Comparison of ENCODE assay signal across 21 cellular contexts in genomic region chr18:79568543-79569205, GRCh38.
DNase-seq lines count a peak whose midpoint lies in the region; ATAC-seq and TF ChIP-seq lines count a peak whose summit lies in the region.
"Had no signal": no experiment of that assay in that cellular context is flagged by ENCODE, and none has a peak within 500 bp of the region (broad histone marks: within the 10 kb centered on the region; RNA-seq: fewer than 3 reads in every experiment).

No MANE protein-coding gene starts in this region.

- H3K27me3 Mint-ChIP-seq in chondrocyte (ENCODE audit: low read depth) = no peaks in the 10 kb centered on the region
- peaks cover 17% of the 10 kb centered on the region for H3K27me3 Mint-ChIP-seq in neural progenitor cell (ENCODE audit: insufficient read depth, low read depth)
- H3K27me3 Mint-ChIP-seq in type B pancreatic cell = peaks cover 13% of the 10 kb centered on the region
- peaks cover 0 to 3% (median 0%) of the 10 kb centered on the region in 5 donors for H3K27me3 Mint-ChIP-seq in naive thymus-derived CD8-positive, alpha-beta T cell
- H3K27me3 Mint-ChIP-seq: stimulated activated naive CD8-positive, alpha-beta T cell treated with anti-CD3 and anti-CD28 coated beads, Interleukin-15, amount 100 ng/mL, for 72 hours had no signal

- H3K36me3 ChIP-seq in neural progenitor cell = no peaks in the 10 kb centered on the region
- H3K36me3 ChIP-seq: BE2C, upper lobe of left lung had no signal

- peaks cover 21% of the 10 kb centered on the region for H3K4me1 ChIP-seq in neural progenitor cell
- H3K4me1 ChIP-seq: BE2C had no signal

- no peak overlapping the region for H2AFZ ChIP-seq in neural progenitor cell (replicated peaks)

- H3K4me1 Mint-ChIP-seq in chondrocyte (ENCODE audit: low read depth) (peaks cover 75% of the 10 kb centered on the region), neural progenitor cell (peaks cover 29% of the 10 kb centered on the region), type B pancreatic cell (ENCODE audit: unreplicated experiment) (peaks cover 36% of the 10 kb centered on the region)
- H3K4me1 Mint-ChIP-seq in naive thymus-derived CD8-positive, alpha-beta T cell = peaks cover 0 to 1% (median 0%) of the 10 kb centered on the region in 4 donors

- POLR2A ChIA-PET in naive thymus-derived CD8-positive, alpha-beta T cell (lab: Charles Lee) = no interaction called here

- H3K4me3 Mint-ChIP-seq in chondrocyte (ENCODE audit: unreplicated experiment) (no peak overlapping the region), neural progenitor cell (no peak overlapping the region), type B pancreatic cell (no peak overlapping the region)
- H3K4me3 Mint-ChIP-seq in naive thymus-derived CD8-positive, alpha-beta T cell = no peak overlapping the region
- H3K4me3 Mint-ChIP-seq: stimulated activated naive CD8-positive, alpha-beta T cell treated with anti-CD3 and anti-CD28 coated beads, Interleukin-15, amount 100 ng/mL, for 72 hours had no signal

- H3K27ac ChIP-seq in neural progenitor cell = no peak overlapping the region
- H3K27ac ChIP-seq: upper lobe of left lung had no signal

- no peaks in the 10 kb centered on the region for H3K27me3 ChIP-seq in neural progenitor cell
- H3K27me3 ChIP-seq: BE2C, upper lobe of left lung had no signal

- no peaks in the 10 kb centered on the region for H4K20me1 ChIP-seq in neural progenitor cell (ENCODE audit: low read depth)

- H3K9me3 Mint-ChIP-seq in chondrocyte (ENCODE audit: low read depth) (peaks cover 11% of the 10 kb centered on the region), neural progenitor cell (peaks cover 22% of the 10 kb centered on the region), type B pancreatic cell (peaks cover 5% of the 10 kb centered on the region)
- H3K9me3 Mint-ChIP-seq in naive thymus-derived CD8-positive, alpha-beta T cell = peaks cover 0 to 32% (median 18%) of the 10 kb centered on the region in 9 donors

- peaks cover 10% of the 10 kb centered on the region for H3F3A ChIP-seq in neural progenitor cell (ENCODE audit: low read depth)

- peaks cover 4% of the 10 kb centered on the region for H3K36me3 Mint-ChIP-seq in chondrocyte (ENCODE audit: low read depth)
- no peaks in the 10 kb centered on the region for H3K36me3 Mint-ChIP-seq in neural progenitor cell
- H3K36me3 Mint-ChIP-seq in type B pancreatic cell = no peaks in the 10 kb centered on the region
- H3K36me3 Mint-ChIP-seq in naive thymus-derived CD8-positive, alpha-beta T cell = peaks cover 0 to 6% (median 4%) of the 10 kb centered on the region in 3 donors

- H3K27ac Mint-ChIP-seq in chondrocyte (ENCODE audit: unreplicated experiment) = peak overlapping the region; percentile 97
- H3K27ac Mint-ChIP-seq in neural progenitor cell = peak overlapping the region; percentile 95
- H3K27ac Mint-ChIP-seq in type B pancreatic cell = no peak overlapping the region
- no peak overlapping the region for H3K27ac Mint-ChIP-seq in naive thymus-derived CD8-positive, alpha-beta T cell
- H3K27ac Mint-ChIP-seq: stimulated activated naive CD8-positive, alpha-beta T cell treated with anti-CD3 and anti-CD28 coated beads, Interleukin-15, amount 100 ng/mL, for 72 hours had no signal

- intact Hi-C loops in left ventricle myocardium superior (cut with micrococcal nuclease) (no loop called here), left cardiac atrium (cut with DNase I) (no loop called here)

- H3K4me2 ChIP-seq in neural progenitor cell = no peak overlapping the region

- no peak for ATAC-seq in left ventricle myocardium superior
- ATAC-seq in left cardiac atrium = no peak
- no peak for ATAC-seq in GM18498 (IDR thresholded peaks at IDR 0.05; ENCODE audit: unreplicated experiment)
- ATAC-seq in naive thymus-derived CD8-positive, alpha-beta T cell = no peak
- ATAC-seq: activated naive CD4-positive, alpha-beta T cell treated with anti-CD3 and anti-CD28 coated beads, Interleukin-2, amount 50 U/mL, for 72 hours; stimulated activated naive CD8-positive, alpha-beta T cell treated with anti-CD3 and anti-CD28 coated beads, Interleukin-15, amount 100 ng/mL, for 72 hours had no signal

- no peaks in the 10 kb centered on the region for H3K9me3 ChIP-seq in neural progenitor cell (ENCODE audit: low read depth)
- H3K9me3 ChIP-seq: BE2C had no signal

- TF ChIP-seq CTCF in chondrocyte (IDR thresholded peaks at IDR 0.05) = no peak
- no peak for TF ChIP-seq CTCF in neural progenitor cell (IDR thresholded peaks at IDR 0.05)
- TF ChIP-seq CTCF in type B pancreatic cell (conservative IDR thresholded peaks at IDR 0.05) = no peak

- H3K9ac ChIP-seq in neural progenitor cell = no peak overlapping the region

- DNase-seq in left ventricle myocardium superior (peak; percentile 19), left cardiac atrium (no peak), chondrocyte (ENCODE audit: low spot score) (peak; percentile 72), neural progenitor cell (ENCODE audit: low spot score) (no peak), type B pancreatic cell (ENCODE audit: extremely low spot score, unreplicated experiment) (peak; percentile 39), HUDEP-2 (lab: John Stamatoyannopoulos, UW; ENCODE audit: unreplicated experiment in 76 of 76) (no peak)
- no peak for DNase-seq in naive thymus-derived CD8-positive, alpha-beta T cell
- DNase-seq: activated CD4-positive, alpha-beta T cell treated with anti-CD3 and anti-CD28 coated beads for 48 hours; BE2C; COR-L47; effector CD4-positive, alpha-beta T cell; MV-4-11; NCI-H187; NCI-H774; SHP77 treated with DMSO at 0.1 percent for 48 hours; stimulated activated CD4-positive, alpha-beta T cell treated with anti-CD3 and anti-CD28 coated beads, Interleukin-4, amount 100 ng/mL, for 24 hours; stimulated activated naive CD8-positive, alpha-beta T cell treated with anti-CD3 and anti-CD28 coated beads, Interleukin-15, amount 100 ng/mL, for 72 hours; upper lobe of left lung had no signal

- H3K4me3 ChIP-seq in neural progenitor cell = no peak overlapping the region
- H3K4me3 ChIP-seq: GM12878, upper lobe of left lung had no signal

- H3K79me2 ChIP-seq in neural progenitor cell (ENCODE audit: low read depth) = no peaks in the 10 kb centered on the region

Comparison
In these comparisons a context has a peak if more than half of its experiments do, and no peak if none do; other contexts are left out.
1. DNase-seq: peak in left ventricle myocardium superior (single experiment), chondrocyte (single experiment) and type B pancreatic cell (single experiment); none in left cardiac atrium (single experiment), neural progenitor cell (single experiment), naive thymus-derived CD8-positive, alpha-beta T cell (0 of 10) and HUDEP-2 (0 of 76).
2. H3K27ac Mint-ChIP-seq: peak in chondrocyte (single experiment) and neural progenitor cell (single experiment); none in type B pancreatic cell (single experiment) and naive thymus-derived CD8-positive, alpha-beta T cell (0 of 10).